In the genomic region with DNA sequence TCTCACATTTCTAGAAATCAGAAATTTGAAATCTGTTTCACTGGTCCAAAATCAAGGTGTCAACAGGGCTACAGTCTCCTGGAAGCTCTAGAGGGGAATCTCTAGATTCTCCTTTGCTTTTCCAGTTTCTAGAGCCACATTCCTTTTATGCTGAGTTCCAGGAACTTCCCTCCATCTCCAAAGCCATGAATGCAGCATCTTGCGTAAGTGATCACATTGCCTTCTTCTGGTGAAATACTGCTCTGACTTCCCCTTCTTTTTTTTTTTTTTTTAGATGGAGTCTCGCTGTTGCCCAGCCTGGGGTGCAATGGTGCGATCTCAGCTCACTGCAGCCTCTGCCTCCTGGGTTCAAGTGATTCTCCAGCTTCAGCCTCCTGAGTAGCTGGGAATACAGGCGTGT, we compare ENCODE assay signal across 24 cellular contexts. TPM values are rescaled to one million over a fixed set of nuclear protein-coding genes. Genes with fewer than 3 reads are reported as not detected.
"Had no signal": no experiment of that assay in that cellular context is flagged by ENCODE, and none has a peak within 500 bp of the region (broad histone marks: within the 10 kb centered on the region; RNA-seq: fewer than 3 reads in every experiment).

No MANE protein-coding gene starts in this region.

- H3K27ac ChIP-seq: cardiac muscle cell, tibial nerve had no signal

- H3K4me3 ChIP-seq: cardiac muscle cell, lung, tibial nerve had no signal

- H3K27me3 ChIP-seq: cardiac muscle cell, tibial nerve had no signal

- ATAC-seq: activated CD8-positive, alpha-beta T cell treated with anti-CD3 and anti-CD28 coated beads for 36 hours; activated T-helper 17 cell treated with anti-CD3 and anti-CD28 coated beads, Interleukin-2, amount 50 U/mL, for 72 hours; effector memory CD8-positive, alpha-beta T cell; left lobe of liver; stimulated activated naive B cell treated with anti-CD40 and anti-IgM and Interleukin-4, amounts not matched to agents 10 μg/mL and 1 μg/mL and 100 μg/mL, for 72 hours had no signal

- H3K27me3 Mint-ChIP-seq: activated naive CD8-positive, alpha-beta T cell treated with anti-CD3 and anti-CD28 coated beads for 36 hours had no signal

- H3K9me3 Mint-ChIP-seq: activated B cell treated with CpG ODN at 0.5 μM for 24 hours; activated CD8-positive, alpha-beta T cell treated with anti-CD3 and anti-CD28 coated beads for 36 hours; activated T-helper 17 cell treated with anti-CD3 and anti-CD28 coated beads, Interleukin-2, amount 50 U/mL, for 72 hours; effector memory CD8-positive, alpha-beta T cell; nephron had no signal

- H3K36me3 ChIP-seq: cardiac muscle cell, tibial nerve had no signal

- H3K4me1 Mint-ChIP-seq: activated B cell treated with CpG ODN at 0.5 μM for 24 hours; activated naive CD8-positive, alpha-beta T cell treated with anti-CD3 and anti-CD28 coated beads for 36 hours; activated T-helper 17 cell treated with anti-CD3 and anti-CD28 coated beads, Interleukin-2, amount 50 U/mL, for 72 hours; mesothelial cell of epicardium; stimulated activated naive B cell treated with anti-CD40 and anti-IgM and Interleukin-4, amounts not matched to agents 10 μg/mL and 1 μg/mL and 100 μg/mL, for 72 hours had no signal

- H3K4me3 Mint-ChIP-seq: activated B cell treated with CpG ODN at 0.5 μM for 24 hours; activated CD8-positive, alpha-beta T cell treated with anti-CD3 and anti-CD28 coated beads for 36 hours; activated naive CD8-positive, alpha-beta T cell treated with anti-CD3 and anti-CD28 coated beads for 36 hours; activated T-helper 17 cell treated with anti-CD3 and anti-CD28 coated beads, Interleukin-2, amount 50 U/mL, for 72 hours; effector memory CD8-positive, alpha-beta T cell; mesothelial cell of epicardium; nephron; stimulated activated naive B cell treated with anti-CD40 and anti-IgM and Interleukin-4, amounts not matched to agents 10 μg/mL and 1 μg/mL and 100 μg/mL, for 72 hours had no signal

- H3K27ac Mint-ChIP-seq: activated B cell treated with CpG ODN at 0.5 μM for 24 hours; activated CD8-positive, alpha-beta T cell treated with anti-CD3 and anti-CD28 coated beads for 36 hours; activated naive CD8-positive, alpha-beta T cell treated with anti-CD3 and anti-CD28 coated beads for 36 hours; activated T-helper 17 cell treated with anti-CD3 and anti-CD28 coated beads, Interleukin-2, amount 50 U/mL, for 72 hours; effector memory CD8-positive, alpha-beta T cell; mesothelial cell of epicardium; nephron; stimulated activated naive B cell treated with anti-CD40 and anti-IgM and Interleukin-4, amounts not matched to agents 10 μg/mL and 1 μg/mL and 100 μg/mL, for 72 hours had no signal

- DNase-seq: activated B cell treated with CpG ODN at 0.5 μM for 24 hours; activated CD4-positive, alpha-beta T cell treated with anti-CD3 and anti-CD28 coated beads for 48 hours; activated CD8-positive, alpha-beta T cell treated with anti-CD3 and anti-CD28 coated beads for 36 hours; activated naive CD4-positive, alpha-beta T cell; activated naive CD8-positive, alpha-beta T cell treated with anti-CD3 and anti-CD28 coated beads for 36 hours; activated T-cell treated with anti-CD3 and anti-CD28 coated beads, Interleukin-2, amount 50 U/mL, for 1 hour; amniotic stem cell; dermis blood vessel endothelial cell; effector memory CD8-positive, alpha-beta T cell; head of caudate nucleus; kidney; nucleus accumbens; posterior cingulate gyrus; retina; stimulated activated naive B cell treated with anti-CD40 and anti-IgM and Interleukin-4, amounts not matched to agents 10 μg/mL and 1 μg/mL and 100 μg/mL, for 72 hours had no signal

- FAIRE-seq: frontal cortex, kidney had no signal

- H3K36me3 Mint-ChIP-seq: activated naive CD8-positive, alpha-beta T cell treated with anti-CD3 and anti-CD28 coated beads for 36 hours; mesothelial cell of epicardium; stimulated activated naive B cell treated with anti-CD40 and anti-IgM and Interleukin-4, amounts not matched to agents 10 μg/mL and 1 μg/mL and 100 μg/mL, for 72 hours had no signal

- H3K4me1 ChIP-seq: tibial nerve had no signal

- H3K9me3 ChIP-seq: tibial nerve had no signal

RNA-seq across cellular contexts. Expression of a gene that starts 23.8 kb away (rescaled TPM):
- total RNA-seq: activated CD8-positive, alpha-beta T cell treated with anti-CD3 and anti-CD28 coated beads for 36 hours; activated naive CD8-positive, alpha-beta T cell treated with anti-CD3 and anti-CD28 coated beads for 36 hours; activated T-helper 17 cell treated with anti-CD3 and anti-CD28 coated beads, Interleukin-2, amount 50 U/mL, for 72 hours; fibroblast of lung had no signal
- polyA plus RNA-seq: fibroblast of lung had no signal
